In the genomic region with DNA sequence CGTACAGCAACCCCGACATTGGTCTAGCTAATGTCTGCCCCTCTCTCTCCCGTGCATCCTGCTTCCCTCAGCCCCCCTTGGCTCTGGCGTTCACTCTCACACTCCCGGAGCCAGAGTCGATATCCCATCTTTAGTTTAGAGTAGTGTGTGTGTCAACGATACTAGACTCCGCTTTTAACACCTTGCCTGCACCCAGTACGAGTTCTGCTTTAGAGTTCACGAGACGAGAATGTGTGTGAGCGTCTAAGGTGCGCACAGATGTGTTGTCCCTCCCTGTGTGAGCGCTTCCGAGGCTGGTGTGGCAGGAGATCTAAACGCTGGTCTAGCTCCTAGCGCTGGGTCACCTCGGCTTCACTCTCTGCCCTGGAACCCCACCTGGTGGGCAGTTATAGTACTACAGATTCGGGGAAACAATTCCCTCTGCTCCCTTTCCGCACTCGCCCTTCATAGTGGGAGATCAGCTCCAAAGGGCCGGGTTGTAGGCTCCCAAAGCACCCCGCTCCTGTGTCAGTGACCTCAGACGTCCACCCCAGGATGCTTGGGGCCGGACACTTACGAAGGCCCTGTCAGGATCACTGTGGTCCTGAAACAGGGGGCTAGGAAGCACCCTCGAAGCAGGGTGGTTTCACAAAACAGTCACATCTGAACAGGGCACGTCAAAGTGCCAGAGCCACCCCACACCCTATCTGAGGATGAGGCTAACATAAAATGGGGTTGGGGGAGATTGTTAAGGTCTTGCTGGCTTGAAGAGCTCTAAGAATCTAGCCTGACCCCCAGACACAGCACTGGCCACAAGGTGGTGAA, we compare ENCODE assay signal across 8 cellular contexts. TPM values are rescaled to one million over a fixed set of nuclear protein-coding genes. Genes with fewer than 3 reads are reported as not detected.
A peak's percentile ranks its signal among the peaks of the same experiment; 100 is the strongest.
DNase-seq lines count a peak whose midpoint lies in the region; ATAC-seq and FAIRE-seq lines count a peak whose summit lies in the region.

No MANE protein-coding gene starts in this region.

- peak; percentile 65 for ATAC-seq in HG02610 (IDR thresholded peaks at IDR 0.05; ENCODE audit: unreplicated experiment)
- peak; percentile 65 to 77 for ATAC-seq in left cardiac atrium

- DNase-seq in NCI-H1092 treated with DMSO at 0.1 percent for 48 hours (lab: John Stamatoyannopoulos, UW) = peak; percentile 71
- DNase-seq in SW480 (ENCODE audit: low spot score) = peak; percentile 90
- peak; percentile 54 for DNase-seq in amniotic epithelial cell (ENCODE audit: low read depth)
- peak; percentile 70 for DNase-seq in left cardiac atrium
- DNase-seq in putamen (ENCODE audit: low spot score) = peak; percentile 77
- DNase-seq in GF-D8 (lab: John Stamatoyannopoulos, UW) = no peak

- intact Hi-C loops in left cardiac atrium (cut with DNase I) = loop anchor here in 1 of 2 donors (2.0 to 10.0 kb wide), 5 partner anchors 226 to 602 kb away; no protein-coding TSS in a partner anchor

- peak; percentile 59 for FAIRE-seq in G401.6 (lab: Jason Lieb, UNC)

RNA-seq across cellular contexts. Expression of a gene that starts 2.7 kb away (rescaled TPM):
- total RNA-seq in left cardiac atrium = 10 to 100 TPM in 1 of 2 donors, 1 to 10 TPM in 1; 8.5 to 21.0 TPM
